In genomic region chr17:81863123-81863675, GRCh38 we compare ENCODE assay signal across 13 cellular contexts. TPM values are rescaled to one million over a fixed set of nuclear protein-coding genes. Genes with fewer than 3 reads are reported as not detected.
DNase-seq lines count a peak whose midpoint lies in the region; ATAC-seq and TF ChIP-seq lines count a peak whose summit lies in the region.
"Had no signal": no experiment of that assay in that cellular context is flagged by ENCODE, and none has a peak within 500 bp of the region (broad histone marks: within the 10 kb centered on the region; RNA-seq: fewer than 3 reads in every experiment).

No MANE protein-coding gene starts in this region.

- H3K36me3 Mint-ChIP-seq in activated T-cell treated with anti-CD3 and anti-CD28 coated beads, Interleukin-2, amount 50 U/mL, for 72 hours (ENCODE audit: insufficient read depth in 2 of 2) = peaks cover 13 to 16% of the 10 kb centered on the region in 2 donors
- peaks cover 34 to 50% of the 10 kb centered on the region in 2 donors for H3K36me3 Mint-ChIP-seq in stimulated activated naive B cell treated with anti-CD40 and anti-IgM and Interleukin-4, amounts not matched to agents 10 μg/mL and 1 μg/mL and 100 μg/mL, for 72 hours

- H3K27ac ChIP-seq in VCaP = peak overlapping the region; percentile 100
- H3K27ac ChIP-seq: foreskin keratinocyte had no signal

- peak overlapping the region; percentile 97 for H3K27ac Mint-ChIP-seq in activated T-cell treated with anti-CD3 and anti-CD28 coated beads, Interleukin-2, amount 50 U/mL, for 72 hours
- peak overlapping the region; percentile 73 for H3K27ac Mint-ChIP-seq in stimulated activated naive B cell treated with anti-CD40 and anti-IgM and Interleukin-4, amounts not matched to agents 10 μg/mL and 1 μg/mL and 100 μg/mL, for 72 hours

- DNase-seq in activated T-cell treated with anti-CD3 and anti-CD28 coated beads, Interleukin-2, amount 50 U/mL, for 72 hours = no peak
- no peak for DNase-seq in activated T-cell treated with anti-CD3 and anti-CD28 coated beads, Interleukin-2, amount 50 U/mL, for 1 hour
- DNase-seq in fibroblast of peridontal ligament (ENCODE audit: extremely low read depth) (peak; percentile 17), SHP77 (lab: John Stamatoyannopoulos, UW) (no peak), SW 1271 (lab: John Stamatoyannopoulos, UW) (no peak)
- no peak for DNase-seq in stimulated activated naive B cell treated with anti-CD40 and anti-IgM and Interleukin-4, amounts not matched to agents 10 μg/mL and 1 μg/mL and 100 μg/mL, for 72 hours
- DNase-seq: activated gamma-delta T cell, C1 segment of cervical spinal cord, foreskin keratinocyte, mucosa of descending colon, NCI-H2029 had no signal

- no peaks in the 10 kb centered on the region for H3K9me3 Mint-ChIP-seq in activated T-cell treated with anti-CD3 and anti-CD28 coated beads, Interleukin-2, amount 50 U/mL, for 72 hours
- H3K9me3 Mint-ChIP-seq in stimulated activated naive B cell treated with anti-CD40 and anti-IgM and Interleukin-4, amounts not matched to agents 10 μg/mL and 1 μg/mL and 100 μg/mL, for 72 hours = no peaks in the 10 kb centered on the region

- no peaks in the 10 kb centered on the region for H3K27me3 Mint-ChIP-seq in activated T-cell treated with anti-CD3 and anti-CD28 coated beads, Interleukin-2, amount 50 U/mL, for 72 hours (ENCODE audit: low read depth)
- H3K27me3 Mint-ChIP-seq in stimulated activated naive B cell treated with anti-CD40 and anti-IgM and Interleukin-4, amounts not matched to agents 10 μg/mL and 1 μg/mL and 100 μg/mL, for 72 hours = no peaks in the 10 kb centered on the region

- H3K4me3 Mint-ChIP-seq in activated T-cell treated with anti-CD3 and anti-CD28 coated beads, Interleukin-2, amount 50 U/mL, for 72 hours = peak overlapping the region; percentile 78 to 90
- H3K4me3 Mint-ChIP-seq in stimulated activated naive B cell treated with anti-CD40 and anti-IgM and Interleukin-4, amounts not matched to agents 10 μg/mL and 1 μg/mL and 100 μg/mL, for 72 hours = peak overlapping the region; percentile 80

- peaks cover 54% of the 10 kb centered on the region for H3K4me1 Mint-ChIP-seq in activated T-cell treated with anti-CD3 and anti-CD28 coated beads, Interleukin-2, amount 50 U/mL, for 72 hours (ENCODE audit: low read depth)
- peaks cover 40 to 51% of the 10 kb centered on the region in 2 donors for H3K4me1 Mint-ChIP-seq in stimulated activated naive B cell treated with anti-CD40 and anti-IgM and Interleukin-4, amounts not matched to agents 10 μg/mL and 1 μg/mL and 100 μg/mL, for 72 hours

- no peak for TF ChIP-seq CTCF in VCaP (conservative IDR thresholded peaks at IDR 0.05)

- no peak for ATAC-seq in activated T-cell treated with anti-CD3 and anti-CD28 coated beads, Interleukin-2, amount 50 U/mL, for 72 hours (replicated peaks in 1 of 2)
- ATAC-seq in stimulated activated naive B cell treated with anti-CD40 and anti-IgM and Interleukin-4, amounts not matched to agents 10 μg/mL and 1 μg/mL and 100 μg/mL, for 72 hours (replicated peaks) = no peak
- no peak for ATAC-seq in HG02884 (IDR thresholded peaks at IDR 0.05; ENCODE audit: unreplicated experiment)
- ATAC-seq: foreskin keratinocyte, mucosa of descending colon had no signal

RNA-seq across cellular contexts. Expression of gene P4HB, which starts 2.9 kb away (rescaled TPM):
- 100 to 1,000 TPM; 430 to 436 TPM for total RNA-seq in activated T-cell treated with anti-CD3 and anti-CD28 coated beads, Interleukin-2, amount 50 U/mL, for 72 hours

RNA-seq across cellular contexts. Expression of gene ARHGDIA, which starts 7.9 kb away (rescaled TPM):
- total RNA-seq in activated T-cell treated with anti-CD3 and anti-CD28 coated beads, Interleukin-2, amount 50 U/mL, for 72 hours = 100 to 1,000 TPM; 369 to 410 TPM

RNA-seq across cellular contexts. Expression of gene ALYREF, which starts 28.2 kb away (rescaled TPM):
- 100 to 1,000 TPM in 1 of 2 donors, 10 to 100 TPM in 1; 95.9 to 122 TPM for total RNA-seq in activated T-cell treated with anti-CD3 and anti-CD28 coated beads, Interleukin-2, amount 50 U/mL, for 72 hours

RNA-seq across cellular contexts. Expression of gene ANAPC11, which starts 28.3 kb away (rescaled TPM):
- 100 to 1,000 TPM in 1 of 2 donors, 10 to 100 TPM in 1; 78.5 to 106 TPM for total RNA-seq in activated T-cell treated with anti-CD3 and anti-CD28 coated beads, Interleukin-2, amount 50 U/mL, for 72 hours

RNA-seq across cellular contexts. Expression of gene PPP1R27, which starts 28.3 kb away (rescaled TPM):
- total RNA-seq in activated T-cell treated with anti-CD3 and anti-CD28 coated beads, Interleukin-2, amount 50 U/mL, for 72 hours = not detected
- total RNA-seq: foreskin keratinocyte had no signal
